24 cellular contexts compared by ENCODE assay signal in genomic region chr6:16722616-16723015, GRCh38. TPM values are rescaled to one million over a fixed set of nuclear protein-coding genes. Genes with fewer than 3 reads are reported as not detected.
DNase-seq lines count a peak whose midpoint lies in the region; FAIRE-seq and TF ChIP-seq lines count a peak whose summit lies in the region.
"Had no signal": no experiment of that assay in that cellular context is flagged by ENCODE, and none has a peak within 500 bp of the region (broad histone marks: within the 10 kb centered on the region; RNA-seq: fewer than 3 reads in every experiment).

No MANE protein-coding gene starts in this region.

- H2BK15ac ChIP-seq in mesenchymal stem cell (ENCODE audit: low read depth, poor library complexity, severe bottlenecking): no peak overlapping the region

- H3K4me3 Mint-ChIP-seq in type B pancreatic cell: peak overlapping the region; percentile 14
- H3K4me3 Mint-ChIP-seq in CD8-positive, alpha-beta memory T cell: no peak overlapping the region
- H3K4me3 Mint-ChIP-seq: CD4-positive, alpha-beta T cell; natural killer cell treated with Interleukin-12 subunit alpha and Interleukin-12 subunit beta and Interleukin-15 and Interleukin-18, amount 100 ng/mL, for 72 hours had no signal

- H2AK5ac ChIP-seq in mesenchymal stem cell (ENCODE audit: low read length, severe bottlenecking): no peak overlapping the region

- no peak overlapping the region for H4K91ac ChIP-seq in mesenchymal stem cell (ENCODE audit: low read length)

- no peak for FAIRE-seq in kidney (lab: Jason Lieb, UNC)
- FAIRE-seq: A204.1, G401.6, HTR-8/SVneo had no signal

- H3K4me1 ChIP-seq in ascending aorta: peaks cover 8 to 51% of the 10 kb centered on the region in 2 donors
- peaks cover 10% of the 10 kb centered on the region for H3K4me1 ChIP-seq in mesenchymal stem cell (ENCODE audit: control insufficient read depth, insufficient read depth, low read depth, low read length)
- peaks cover 7% of the 10 kb centered on the region for H3K4me1 ChIP-seq in CD8-positive, alpha-beta memory T cell (ENCODE audit: insufficient read depth, low read length)
- peaks cover 0 to 35% of the 10 kb centered on the region in 2 donors for H3K4me1 ChIP-seq in kidney (ENCODE audit: control insufficient read depth in 1 of 2, insufficient read depth in 1 of 2, low read depth in 1 of 2, low read length in 2 of 2)

- peaks cover 5% of the 10 kb centered on the region for H3K9me3 Mint-ChIP-seq in type B pancreatic cell
- no peaks in the 10 kb centered on the region for H3K9me3 Mint-ChIP-seq in CD8-positive, alpha-beta memory T cell
- H3K9me3 Mint-ChIP-seq: CD4-positive, alpha-beta T cell; natural killer cell treated with Interleukin-12 subunit alpha and Interleukin-12 subunit beta and Interleukin-15 and Interleukin-18, amount 100 ng/mL, for 72 hours had no signal

- H3K79me1 ChIP-seq in mesenchymal stem cell (replicated peaks; ENCODE audit: low read length, poor library complexity, severe bottlenecking): peaks cover 21% of the 10 kb centered on the region

- H2AFZ ChIP-seq in mesenchymal stem cell (ENCODE audit: low read depth, low read length): no peak overlapping the region

- H2BK5ac ChIP-seq in mesenchymal stem cell (ENCODE audit: low read depth, low read length, poor library complexity, severe bottlenecking): no peak overlapping the region

- H3K4me2 ChIP-seq in mesenchymal stem cell (ENCODE audit: low read length, poor library complexity, severe bottlenecking): no peak overlapping the region

- H3K4ac ChIP-seq in mesenchymal stem cell (ENCODE audit: low read depth in 1 of 2, low read length in 2 of 2): no peak overlapping the region

- CTCF ChIA-PET in CD8-positive, alpha-beta memory T cell (lab: Charles Lee): interaction anchor here (0.9 to 1.5 kb wide), 2 partner anchors 23 to 25 kb away, joined by 3 read pairs; no protein-coding TSS in a partner anchor

- no peak overlapping the region for H2BK120ac ChIP-seq in mesenchymal stem cell (ENCODE audit: low read depth, low read length)

- TF ChIP-seq CTCF in ascending aorta (IDR thresholded peaks at IDR 0.05) (no peak), type B pancreatic cell (conservative IDR thresholded peaks at IDR 0.05) (no peak), kidney (IDR thresholded peaks at IDR 0.05; ENCODE audit: borderline replicate concordance, extremely low read depth, insufficient read depth) (no peak)

- H3K9me3 ChIP-seq in ascending aorta: no peaks in the 10 kb centered on the region
- H3K9me3 ChIP-seq in mesenchymal stem cell (ENCODE audit: control insufficient read depth, low read length): no peaks in the 10 kb centered on the region
- H3K9me3 ChIP-seq in CD8-positive, alpha-beta memory T cell (ENCODE audit: low read length): no peaks in the 10 kb centered on the region
- H3K9me3 ChIP-seq in kidney (ENCODE audit: control insufficient read depth in 1 of 2, low read length in 2 of 2): no peaks in the 10 kb centered on the region
- H3K9me3 ChIP-seq: gastrocnemius medialis, Peyer's patch, testis had no signal

- peaks cover 42% of the 10 kb centered on the region for H3K4me1 Mint-ChIP-seq in type B pancreatic cell (ENCODE audit: unreplicated experiment)
- H3K4me1 Mint-ChIP-seq in CD8-positive, alpha-beta memory T cell: peaks cover 32 to 82% (median 73%) of the 10 kb centered on the region in 3 donors

- POLR2A ChIA-PET in CD8-positive, alpha-beta memory T cell (lab: Charles Lee): no interaction called here

- H4K8ac ChIP-seq in mesenchymal stem cell (ENCODE audit: low read length): no peak overlapping the region

- no peak overlapping the region for H2BK12ac ChIP-seq in mesenchymal stem cell (ENCODE audit: low read length in 2 of 2)

- intact Hi-C loops in ascending aorta (cut with DNase I) (no loop called here), kidney (cut with DNase I) (no loop called here)

- H3K27ac Mint-ChIP-seq in type B pancreatic cell: peak overlapping the region; percentile 34
- H3K27ac Mint-ChIP-seq in CD8-positive, alpha-beta memory T cell: peak overlapping the region in 2 of 8 donors; percentile 16 to 23
- H3K27ac Mint-ChIP-seq: CD4-positive, alpha-beta T cell; natural killer cell treated with Interleukin-12 subunit alpha and Interleukin-12 subunit beta and Interleukin-15 and Interleukin-18, amount 100 ng/mL, for 72 hours had no signal

- no peaks in the 10 kb centered on the region for H3K27me3 Mint-ChIP-seq in type B pancreatic cell
- H3K27me3 Mint-ChIP-seq in CD8-positive, alpha-beta memory T cell: no peaks in the 10 kb centered on the region
- H3K27me3 Mint-ChIP-seq: CD4-positive, alpha-beta T cell; natural killer cell treated with Interleukin-12 subunit alpha and Interleukin-12 subunit beta and Interleukin-15 and Interleukin-18, amount 100 ng/mL, for 72 hours had no signal

- H3K9ac ChIP-seq in mesenchymal stem cell (ENCODE audit: low read length) (peak overlapping the region; percentile 76), kidney (ENCODE audit: low read length in 2 of 2) (no peak overlapping the region)

- no peak overlapping the region for H3K18ac ChIP-seq in mesenchymal stem cell (ENCODE audit: low read depth in 1 of 2, low read length in 2 of 2)

- peaks cover 4% of the 10 kb centered on the region for H3K36me3 Mint-ChIP-seq in type B pancreatic cell
- peaks cover 0 to 14% (median 7%) of the 10 kb centered on the region in 3 donors for H3K36me3 Mint-ChIP-seq in CD8-positive, alpha-beta memory T cell
- H3K36me3 Mint-ChIP-seq: natural killer cell treated with Interleukin-12 subunit alpha and Interleukin-12 subunit beta and Interleukin-15 and Interleukin-18, amount 100 ng/mL, for 72 hours had no signal

- H3K36me3 ChIP-seq in ascending aorta (no peaks in the 10 kb centered on the region), mesenchymal stem cell (ENCODE audit: control insufficient read depth in 1 of 2, insufficient read depth in 2 of 2, low read depth in 1 of 2, low read length in 2 of 2) (no peaks in the 10 kb centered on the region), kidney (ENCODE audit: control insufficient read depth in 1 of 2, insufficient read depth in 2 of 2, low read length in 2 of 2) (no peaks in the 10 kb centered on the region)
- no peaks in the 10 kb centered on the region for H3K36me3 ChIP-seq in CD8-positive, alpha-beta memory T cell (ENCODE audit: insufficient read depth, low read length)
- H3K36me3 ChIP-seq: gastrocnemius medialis, Peyer's patch had no signal

- no peaks in the 10 kb centered on the region for H3K27me3 ChIP-seq in ascending aorta
- no peaks in the 10 kb centered on the region for H3K27me3 ChIP-seq in mesenchymal stem cell (ENCODE audit: control insufficient read depth in 1 of 2, insufficient read depth in 1 of 2, low read length in 2 of 2)
- H3K27me3 ChIP-seq in CD8-positive, alpha-beta memory T cell (ENCODE audit: insufficient read depth, low read length, poor library complexity, severe bottlenecking): no peaks in the 10 kb centered on the region
- H3K27me3 ChIP-seq: gastrocnemius medialis, Peyer's patch, testis had no signal

- H3K4me3 ChIP-seq in ascending aorta (no peak overlapping the region), mesenchymal stem cell (ENCODE audit: insufficient read depth in 1 of 2, low read depth in 1 of 2, low read length in 2 of 2) (no peak overlapping the region), kidney (ENCODE audit: low read length in 2 of 2) (no peak overlapping the region)
- H3K4me3 ChIP-seq in CD8-positive, alpha-beta memory T cell (ENCODE audit: low read length): no peak overlapping the region
- H3K4me3 ChIP-seq: gastrocnemius medialis, lung, Peyer's patch, testis had no signal

- DNase-seq in NCI-H748 (lab: John Stamatoyannopoulos, UW; ENCODE audit: unreplicated experiment): peak; percentile 56
- DNase-seq in NCI-H748 treated with DMSO at 0.1 percent for 48 hours (lab: John Stamatoyannopoulos, UW): no peak
- DNase-seq in ascending aorta (ENCODE audit: low spot score in 2 of 2): no peak
- DNase-seq in mesenchymal stem cell: no peak
- DNase-seq in type B pancreatic cell (ENCODE audit: extremely low spot score, unreplicated experiment): no peak
- no peak for DNase-seq in ecto neural progenitor cell (ENCODE audit: low spot score)
- no peak for DNase-seq in CD8-positive, alpha-beta memory T cell
- DNase-seq in kidney: no peak
- DNase-seq: activated CD8-positive, alpha-beta memory T cell treated with anti-CD3 and anti-CD28 coated beads, Interleukin-2, amount 50 U/mL, for 48 hours; activated naive CD4-positive, alpha-beta T cell treated with anti-CD3 and anti-CD28 coated beads, Interleukin-2, amount 50 U/mL, for 16 hours; CD4-positive, alpha-beta T cell; gastrocnemius medialis; H7; MM.1S; NCI-H524; Peyer's patch; right cardiac atrium; stimulated activated CD4-positive, alpha-beta T cell treated with anti-CD3 and anti-CD28 coated beads, Interleukin-2, amount 100 ng/mL, for 24 hours; testis had no signal

- H3K27ac ChIP-seq in ascending aorta: peak overlapping the region; percentile 7 to 86
- H3K27ac ChIP-seq in mesenchymal stem cell (ENCODE audit: low read length, poor library complexity, severe bottlenecking): no peak overlapping the region
- no peak overlapping the region for H3K27ac ChIP-seq in CD8-positive, alpha-beta memory T cell (ENCODE audit: low read depth, low read length)
- no peak overlapping the region for H3K27ac ChIP-seq in kidney (ENCODE audit: low read depth in 2 of 2, low read length in 2 of 2)
- H3K27ac ChIP-seq: gastrocnemius medialis, Peyer's patch had no signal

- H3K23ac ChIP-seq in mesenchymal stem cell (ENCODE audit: low read length in 2 of 2): no peak overlapping the region

- H3K14ac ChIP-seq in mesenchymal stem cell (ENCODE audit: low read length in 2 of 2): no peak overlapping the region

- WGBS in mesenchymal stem cell: 55% methylated on average over 1 of the region's 2 CpGs

RNA-seq across cellular contexts. Expression of gene ATXN1, which starts 38.6 kb away (rescaled TPM):
- 68.3 TPM for total RNA-seq in ascending aorta
- 16.8 TPM for polyA plus RNA-seq in mesenchymal stem cell (2013, experiment 1 of 2)
- polyA plus RNA-seq in mesenchymal stem cell (2013, experiment 2 of 2): 16.0 TPM
- total RNA-seq in type B pancreatic cell (ENCODE audit: low replicate concordance): 33.7 and 35.1 TPM in 2 replicates
- 100 to 1,000 TPM; 111 to 114 TPM for total RNA-seq in CD8-positive, alpha-beta memory T cell
- polyA plus RNA-seq in CD8-positive, alpha-beta memory T cell: 20.0 TPM
- 58.2 TPM for total RNA-seq in kidney
- polyA plus RNA-seq in kidney (ENCODE audit: insufficient read depth, low read depth, low replicate concordance): 4.2 TPM

Comparison
In these comparisons a context has a peak if more than half of its experiments do, and no peak if none do; other contexts are left out.
1. H3K27ac ChIP-seq: peak in ascending aorta (2 of 2); none in mesenchymal stem cell (single experiment), CD8-positive, alpha-beta memory T cell (single experiment) and kidney (0 of 2).